In genomic region chr6:154561750-154562149, GRCh38 we compare ENCODE assay signal across 27 cellular contexts.
"Had no signal": no experiment of that assay in that cellular context is flagged by ENCODE, and none has a peak within 500 bp of the region (broad histone marks: within the 10 kb centered on the region; RNA-seq: fewer than 3 reads in every experiment).

No MANE protein-coding gene starts in this region.

- FAIRE-seq: urothelium cell line had no signal

- H3K27ac ChIP-seq: stomach, suprapubic skin, testis, thoracic aorta, thyroid gland, tibial artery, tibial nerve, transverse colon, upper lobe of left lung, upper lobe of right lung, uterus, vagina had no signal

- H3K4me3 ChIP-seq: stomach, suprapubic skin, testis, thoracic aorta, thyroid gland, tibial artery, tibial nerve, transverse colon, upper lobe of left lung, upper lobe of right lung, uterus, vagina had no signal

- ATAC-seq: stimulated activated effector memory CD8-positive, alpha-beta T cell treated with anti-CD3 and anti-CD28 coated beads, Interleukin-12 subunit alpha, Interleukin-12 subunit beta, amount 100 ng/mL, for 72 hours; stimulated activated memory B cell treated with anti-CD40 and anti-IgM and Interleukin-4, amounts not matched to agents 10 μg/mL and 1 μg/mL and 100 μg/mL, for 72 hours; stimulated activated naive B cell treated with anti-CD40 and anti-IgM and Interleukin-4, amounts not matched to agents 10 μg/mL and 1 μg/mL and 100 μg/mL, for 72 hours; stimulated activated naive CD8-positive, alpha-beta T cell treated with anti-CD3 and anti-CD28 coated beads, Interleukin-15, amount 100 ng/mL, for 72 hours; stimulated activated naive CD8-positive, alpha-beta T cell treated with anti-CD3 and anti-CD28 coated beads, Interleukin-15, Interleukin-2, amounts not matched to agents 100 U/mL and 50 U/mL, for 24 hours; upper lobe of right lung had no signal

- DNase-seq: stimulated activated CD4-positive, alpha-beta T cell treated with anti-CD3 and anti-CD28 coated beads, Interleukin-2, amount 100 ng/mL, for 48 hours; stimulated activated CD4-positive, alpha-beta T cell treated with anti-CD3 and anti-CD28 coated beads, Interleukin-4, amount 100 ng/mL, for 1 hour; stimulated activated CD4-positive, alpha-beta T cell treated with anti-CD3 and anti-CD28 coated beads, Interleukin-4, amount 100 ng/mL, for 24 hours; stimulated activated CD4-positive, alpha-beta T cell treated with anti-CD3 and anti-CD28 coated beads, Interleukin-4, amount 100 ng/mL, for 4 hours; stimulated activated CD8-positive, alpha-beta memory T cell treated with anti-CD3 and anti-CD28 coated beads, Interleukin-4, amount 100 ng/mL, for 48 hours; stimulated activated naive B cell treated with anti-CD40 and anti-IgM and Interleukin-4, amounts not matched to agents 10 μg/mL and 1 μg/mL and 100 μg/mL, for 72 hours; stimulated activated naive CD4-positive, alpha-beta T cell; stimulated activated naive CD4-positive, alpha-beta T cell treated with Interleukin-2 at 50 U/mL for 16 hours; stimulated activated naive CD8-positive, alpha-beta T cell treated with anti-CD3 and anti-CD28 coated beads, Interleukin-15, amount 100 ng/mL, for 72 hours; stimulated activated naive CD8-positive, alpha-beta T cell treated with anti-CD3 and anti-CD28 coated beads, Interleukin-15, Interleukin-2, amounts not matched to agents 100 U/mL and 50 U/mL, for 24 hours; stomach; substantia nigra; testis; thyroid gland; tibial artery; transverse colon; trophoblast cell; upper lobe of left lung; upper lobe of right lung; uterus had no signal

- H3K27me3 ChIP-seq: stomach, suprapubic skin, testis, thyroid gland, tibial artery, tibial nerve, transverse colon, upper lobe of left lung, upper lobe of right lung, uterus, vagina had no signal

- H3K4me1 ChIP-seq: stomach, suprapubic skin, thyroid gland, tibial artery, tibial nerve, upper lobe of left lung, upper lobe of right lung, uterus, vagina had no signal

- H3K36me3 ChIP-seq: stomach, suprapubic skin, thoracic aorta, thyroid gland, tibial artery, tibial nerve, transverse colon, upper lobe of left lung, upper lobe of right lung, uterus, vagina had no signal

- H3K9me3 ChIP-seq: stomach, suprapubic skin, testis, thoracic aorta, thyroid gland, tibial artery, tibial nerve, transverse colon, upper lobe of left lung, upper lobe of right lung, uterus, vagina had no signal
